19 cellular contexts compared by ENCODE assay signal in the genomic region with DNA sequence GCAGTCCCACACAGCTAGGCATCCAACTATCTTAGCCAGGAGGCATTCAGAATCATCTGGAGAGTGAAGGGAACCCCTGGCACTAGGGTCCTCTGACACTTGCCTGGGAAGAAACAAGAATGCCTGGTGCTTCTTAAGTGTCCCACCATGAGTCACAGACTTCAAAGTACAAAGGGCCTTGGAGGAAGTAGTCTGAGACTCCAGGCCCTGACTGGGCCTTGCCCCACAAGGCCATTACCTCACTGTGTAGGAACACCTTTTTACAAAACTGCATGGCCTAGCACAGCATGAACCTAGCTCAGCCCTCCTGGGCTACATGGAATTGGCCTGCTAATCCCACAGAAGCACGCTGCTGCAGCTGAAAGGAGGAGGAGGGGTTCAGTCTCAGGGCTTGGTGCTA.
"Had no signal": no experiment of that assay in that cellular context is flagged by ENCODE, and none has a peak within 500 bp of the region (broad histone marks: within the 10 kb centered on the region; RNA-seq: fewer than 3 reads in every experiment).

No MANE protein-coding gene starts in this region.

- H3K4me3 ChIP-seq: lung, pancreas, sigmoid colon, tibial artery had no signal

- DNase-seq: activated B cell treated with CpG ODN at 0.5 μM for 24 hours; activated CD4-positive, alpha-beta T cell treated with anti-CD3 and anti-CD28 coated beads for 48 hours; activated CD8-positive, alpha-beta T cell treated with anti-CD3 and anti-CD28 coated beads for 36 hours; activated gamma-delta T cell; activated T-cell treated with anti-CD3 and anti-CD28 coated beads, Interleukin-2, amount 50 U/mL, for 4 hours; cortex of kidney; effector CD4-positive, alpha-beta T cell; foreskin melanocyte; head of caudate nucleus; naive B cell; pancreas; sigmoid colon; stimulated activated CD4-positive, alpha-beta T cell treated with anti-CD3 and anti-CD28 coated beads, Interleukin-1b, Interleukin-23, amount 100 ng/mL, for 48 hours; SW 1271; tibial artery had no signal

- H3K4me1 Mint-ChIP-seq: activated B cell treated with CpG ODN at 0.5 μM for 24 hours; brain; central memory CD8-positive, alpha-beta T cell had no signal

- H3K27me3 ChIP-seq: pancreas, sigmoid colon, tibial artery had no signal

- ATAC-seq: activated CD8-positive, alpha-beta T cell treated with anti-CD3 and anti-CD28 coated beads for 36 hours; activated T-cell treated with anti-CD3 and anti-CD28 coated beads, Interleukin-2, amount 50 U/mL, for 4 hours; pancreas had no signal

- H3K27ac Mint-ChIP-seq: activated B cell treated with CpG ODN at 0.5 μM for 24 hours; activated CD8-positive, alpha-beta T cell treated with anti-CD3 and anti-CD28 coated beads for 36 hours; activated naive CD8-positive, alpha-beta T cell; brain; naive B cell had no signal

- H3K9me3 ChIP-seq: pancreas, sigmoid colon had no signal

- H3K27ac ChIP-seq: pancreas, sigmoid colon, tibial artery had no signal

- H3K27me3 Mint-ChIP-seq: activated B cell treated with CpG ODN at 0.5 μM for 24 hours; activated CD8-positive, alpha-beta T cell treated with anti-CD3 and anti-CD28 coated beads for 36 hours; activated naive CD8-positive, alpha-beta T cell; brain; central memory CD8-positive, alpha-beta T cell; naive B cell had no signal

- H3K4me1 ChIP-seq: pancreas, sigmoid colon, tibial artery had no signal

- H3K36me3 ChIP-seq: pancreas had no signal

- H3K4me3 Mint-ChIP-seq: activated B cell treated with CpG ODN at 0.5 μM for 24 hours; activated CD8-positive, alpha-beta T cell treated with anti-CD3 and anti-CD28 coated beads for 36 hours; activated naive CD8-positive, alpha-beta T cell; activated T-cell treated with anti-CD3 and anti-CD28 coated beads, Interleukin-2, amount 50 U/mL, for 4 hours; brain; central memory CD8-positive, alpha-beta T cell; naive B cell had no signal
